In the genomic region with DNA sequence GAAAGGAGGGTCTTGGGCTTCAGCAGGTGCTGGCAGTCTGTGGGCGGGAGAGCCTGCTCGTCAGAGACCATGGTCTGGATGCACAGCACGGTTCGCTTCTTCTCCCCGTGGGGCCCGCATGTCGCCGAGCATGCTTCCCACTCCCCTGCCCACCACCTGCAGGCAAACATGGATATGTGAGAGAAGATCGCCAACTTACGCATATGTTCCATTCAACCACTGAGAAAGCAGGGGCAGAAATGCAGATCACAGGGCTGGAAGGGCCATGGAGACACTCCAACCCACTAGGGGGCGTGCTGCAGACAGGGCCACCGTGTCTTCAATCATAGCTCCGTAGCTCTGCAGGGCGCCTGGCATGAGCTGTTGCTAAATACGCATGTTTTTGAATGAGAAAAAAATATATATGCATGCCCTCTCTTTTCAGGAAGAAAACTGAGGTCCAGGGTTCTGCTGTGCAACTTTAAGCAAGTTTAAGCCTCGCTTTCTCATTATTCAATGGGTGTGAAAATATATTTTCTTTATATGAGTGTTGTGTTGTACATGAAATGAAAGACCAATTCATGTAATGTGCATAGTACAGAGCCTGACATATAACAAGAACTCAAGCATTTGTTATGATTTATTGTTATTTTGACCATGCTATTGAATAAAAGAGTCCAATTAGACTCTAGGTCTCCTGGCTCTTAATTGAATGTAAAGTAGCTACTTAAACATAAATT, we compare ENCODE assay signal across 8 cellular contexts.
DNase-seq lines count a peak whose midpoint lies in the region; ATAC-seq and TF ChIP-seq lines count a peak whose summit lies in the region.

No MANE protein-coding gene starts in this region.

- H3K4me3 Mint-ChIP-seq in activated T-helper 1 cell treated with anti-CD3 and anti-CD28 coated beads, Interleukin-12 subunit alpha, Interleukin-12 subunit beta, Interleukin-2, Interleukin-4 antibody, amounts not matched to agents 30 ng/mL and 10 ng/mL and 1 ng/mL, durations not matched to agents 14 hours and 24 hours and 36 hours, result no peak overlapping the region

- H3K9me3 Mint-ChIP-seq in activated T-helper 1 cell treated with anti-CD3 and anti-CD28 coated beads, Interleukin-12 subunit alpha, Interleukin-12 subunit beta, Interleukin-2, Interleukin-4 antibody, amounts not matched to agents 30 ng/mL and 10 ng/mL and 1 ng/mL, durations not matched to agents 14 hours and 24 hours and 36 hours, result no peaks in the 10 kb centered on the region

- no peaks in the 10 kb centered on the region for H3K27me3 ChIP-seq in left lung

- no peaks in the 10 kb centered on the region for H3K4me1 ChIP-seq in left lung

- no peaks in the 10 kb centered on the region for H3K9me3 ChIP-seq in left lung

- ATAC-seq in GM21381 (IDR thresholded peaks at IDR 0.05; ENCODE audit: unreplicated experiment) (peak; percentile 52), left lung (peak; percentile 41)

- peaks cover 3% of the 10 kb centered on the region for H3K27me3 Mint-ChIP-seq in activated T-helper 1 cell treated with anti-CD3 and anti-CD28 coated beads, Interleukin-12 subunit alpha, Interleukin-12 subunit beta, Interleukin-2, Interleukin-4 antibody, amounts not matched to agents 30 ng/mL and 10 ng/mL and 1 ng/mL, durations not matched to agents 14 hours and 24 hours and 36 hours (ENCODE audit: insufficient read depth)

- H3K4me3 ChIP-seq in left lung, result no peak overlapping the region

- H3K36me3 Mint-ChIP-seq in activated T-helper 1 cell treated with anti-CD3 and anti-CD28 coated beads, Interleukin-12 subunit alpha, Interleukin-12 subunit beta, Interleukin-2, Interleukin-4 antibody, amounts not matched to agents 30 ng/mL and 10 ng/mL and 1 ng/mL, durations not matched to agents 14 hours and 24 hours and 36 hours (ENCODE audit: low read depth), result no peaks in the 10 kb centered on the region

- DNase-seq in COLO668 (lab: John Stamatoyannopoulos, UW; ENCODE audit: unreplicated experiment), result peak; percentile 52
- DNase-seq in NCI-H460 (ENCODE audit: extremely low read depth, low read depth), result peak; percentile 30
- peak; percentile 13 for DNase-seq in activated T-helper 1 cell treated with anti-CD3 and anti-CD28 coated beads, Interleukin-12 subunit alpha, Interleukin-12 subunit beta, Interleukin-2, Interleukin-4 antibody, amounts not matched to agents 30 ng/mL and 10 ng/mL and 1 ng/mL, durations not matched to agents 14 hours and 24 hours and 36 hours (ENCODE audit: low spot score)
- no peak for DNase-seq in left lung
- no peak for DNase-seq in kidney glomerular epithelial cell (lab: John Stamatoyannopoulos, UW)
- no peak for DNase-seq in DMS79 (lab: John Stamatoyannopoulos, UW)
- DNase-seq in RKO (ENCODE audit: low spot score), result no peak

- intact Hi-C loops in activated T-helper 1 cell treated with anti-CD3 and anti-CD28 coated beads, Interleukin-12 subunit alpha, Interleukin-12 subunit beta, Interleukin-2, Interleukin-4 antibody, amounts not matched to agents 30 ng/mL and 10 ng/mL and 1 ng/mL, durations not matched to agents 14 hours and 24 hours and 36 hours (cut with micrococcal nuclease), result loop anchor here (1.0 kb wide), 1 partner anchor 345 kb away; no protein-coding TSS in a partner anchor
- intact Hi-C loops in left lung (cut with DNase I), result no loop called here

- peak; percentile 15 to 17 for TF ChIP-seq CTCF in left lung (IDR thresholded peaks at IDR 0.05)

- H3K27ac ChIP-seq in left lung, result no peak overlapping the region

- H3K27ac Mint-ChIP-seq in activated T-helper 1 cell treated with anti-CD3 and anti-CD28 coated beads, Interleukin-12 subunit alpha, Interleukin-12 subunit beta, Interleukin-2, Interleukin-4 antibody, amounts not matched to agents 30 ng/mL and 10 ng/mL and 1 ng/mL, durations not matched to agents 14 hours and 24 hours and 36 hours, result no peak overlapping the region

- no peaks in the 10 kb centered on the region for H3K4me1 Mint-ChIP-seq in activated T-helper 1 cell treated with anti-CD3 and anti-CD28 coated beads, Interleukin-12 subunit alpha, Interleukin-12 subunit beta, Interleukin-2, Interleukin-4 antibody, amounts not matched to agents 30 ng/mL and 10 ng/mL and 1 ng/mL, durations not matched to agents 14 hours and 24 hours and 36 hours (ENCODE audit: low read depth)

- H3K36me3 ChIP-seq in left lung, result no peaks in the 10 kb centered on the region

Comparison
In these comparisons a context has a peak if more than half of its experiments do, and no peak if none do; other contexts are left out.
1. DNase-seq: peak in COLO668 (single experiment), NCI-H460 (single experiment) and activated T-helper 1 cell treated with anti-CD3 and anti-CD28 coated beads, Interleukin-12 subunit alpha, Interleukin-12 subunit beta, Interleukin-2, Interleukin-4 antibody, amounts not matched to agents 30 ng/mL and 10 ng/mL and 1 ng/mL, durations not matched to agents 14 hours and 24 hours and 36 hours (single experiment); none in left lung (0 of 2), kidney glomerular epithelial cell (single experiment), DMS79 (single experiment) and RKO (single experiment).